ENCODE assay signal across 8 cellular contexts in the genomic region with DNA sequence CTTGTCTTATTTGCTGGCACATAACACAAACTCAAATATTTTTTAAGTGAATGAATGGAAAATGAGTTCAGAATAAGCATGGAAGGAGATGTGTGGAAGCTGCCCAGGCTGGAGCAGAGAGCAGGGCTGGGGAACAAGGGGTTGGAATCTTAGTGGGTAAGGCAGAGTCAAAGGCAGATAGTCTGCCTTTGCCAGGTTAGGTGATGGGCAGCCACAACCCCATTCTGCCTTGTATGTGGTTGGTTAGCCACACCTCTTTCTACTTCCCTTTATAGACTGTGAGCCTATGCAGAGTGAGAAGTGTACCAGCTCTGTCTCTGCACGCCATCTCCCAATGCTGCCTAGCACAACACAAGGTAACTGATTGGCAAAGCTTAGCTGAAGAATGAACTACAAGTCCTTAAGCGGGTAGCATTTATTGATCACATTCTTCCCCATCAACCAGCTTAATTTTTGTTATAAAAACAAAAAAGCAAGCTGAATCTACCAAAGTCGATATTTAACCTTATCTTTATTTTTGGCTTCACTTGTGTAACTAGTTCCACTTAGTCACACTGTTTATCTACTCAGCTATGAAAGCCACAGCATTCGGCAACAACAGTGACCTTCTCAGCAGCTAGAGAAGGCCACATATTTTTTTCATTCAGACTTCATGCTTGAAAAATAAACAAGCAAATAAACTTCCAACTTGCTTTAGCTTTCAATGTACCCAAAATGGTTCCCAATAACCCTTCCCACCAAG.
DNase-seq lines count a peak whose midpoint lies in the region; ATAC-seq and TF ChIP-seq lines count a peak whose summit lies in the region.

No MANE protein-coding gene starts in this region.

- peak; percentile 46 for DNase-seq in AG20443 (ENCODE audit: low spot score)
- DNase-seq in activated CD4-positive, alpha-beta T cell treated with anti-CD3 and anti-CD28 coated beads, Interleukin-2, amount 50 U/mL, for 1 hour: peak; percentile 17
- DNase-seq in fibroblast of the aortic adventitia (ENCODE audit: low read depth): peak; percentile 11
- peak; percentile 1 to 4 for DNase-seq in stimulated activated CD8-positive, alpha-beta memory T cell treated with anti-CD3 and anti-CD28 coated beads, Interleukin-7, amount 100 ng/mL, for 1 hour (ENCODE audit: low read depth in 2 of 2)
- no peak for DNase-seq in DMS114 treated with DMSO at 0.1 percent for 48 hours (lab: John Stamatoyannopoulos, UW; ENCODE audit: unreplicated experiment)
- no peak for DNase-seq in omental fat pad (ENCODE audit: low spot score)

- no peak overlapping the region for H3K4me3 ChIP-seq in fibroblast of the aortic adventitia (ENCODE audit: low read depth, low read length)

- ATAC-seq in GM19438 (IDR thresholded peaks at IDR 0.05; ENCODE audit: low read depth, unreplicated experiment) (peak; percentile 97), HG03457 (IDR thresholded peaks at IDR 0.05; ENCODE audit: unreplicated experiment) (peak; percentile 99), omental fat pad (ENCODE audit: low FRiP score) (no peak)

- no peak for TF ChIP-seq CTCF in fibroblast of the aortic adventitia (IDR thresholded peaks at IDR 0.05; ENCODE audit: insufficient read depth, low read length)
- no peak for TF ChIP-seq CTCF in omental fat pad (IDR thresholded peaks at IDR 0.05)

Comparison
In these comparisons a context has a peak if more than half of its experiments do, and no peak if none do; other contexts are left out.
1. DNase-seq: peak in AG20443 (single experiment), activated CD4-positive, alpha-beta T cell treated with anti-CD3 and anti-CD28 coated beads, Interleukin-2, amount 50 U/mL, for 1 hour (single experiment), fibroblast of the aortic adventitia (single experiment) and stimulated activated CD8-positive, alpha-beta memory T cell treated with anti-CD3 and anti-CD28 coated beads, Interleukin-7, amount 100 ng/mL, for 1 hour (2 of 2); none in DMS114 treated with DMSO at 0.1 percent for 48 hours (single experiment) and omental fat pad (single experiment).